Comparison of ENCODE assay signal across 12 cellular contexts in the genomic region with DNA sequence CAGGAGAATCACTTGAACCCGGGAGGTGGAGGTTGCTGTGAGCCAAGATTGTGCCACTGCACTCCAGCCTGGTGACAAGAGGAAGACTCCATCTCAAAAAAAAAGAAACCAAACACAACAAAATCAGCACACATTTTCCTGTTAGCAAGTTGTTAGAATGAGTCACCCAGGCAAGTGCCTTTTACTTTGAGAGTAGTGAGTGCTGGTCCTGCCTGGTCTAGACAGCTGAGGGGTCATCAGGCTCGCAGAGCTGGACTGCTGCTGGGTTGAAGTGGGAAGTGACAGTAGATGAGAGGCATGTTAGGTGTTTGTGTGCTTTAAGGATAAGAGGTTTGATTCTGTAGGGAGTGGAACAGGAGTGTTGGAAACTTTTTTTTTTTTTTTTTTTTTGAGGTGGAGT. TPM values are rescaled to one million over a fixed set of nuclear protein-coding genes. Genes with fewer than 3 reads are reported as not detected.
DNase-seq lines count a peak whose midpoint lies in the region; ATAC-seq and TF ChIP-seq lines count a peak whose summit lies in the region.
"Had no signal": no experiment of that assay in that cellular context is flagged by ENCODE, and none has a peak within 500 bp of the region (broad histone marks: within the 10 kb centered on the region; RNA-seq: fewer than 3 reads in every experiment).

No MANE protein-coding gene starts in this region.

- no peak overlapping the region for H2AFZ ChIP-seq in hepatocyte
- H2AFZ ChIP-seq: neural progenitor cell had no signal

- H3K4me1 Mint-ChIP-seq in activated T-helper 2 cell treated with anti-CD3 and anti-CD28 coated beads, Interferon-gamma antibody, Interleukin-2, Interleukin-4, amounts not matched to agents 10 μg/mL and 5 μg/mL and 100 μg/mL, durations not matched to agents 14 hours and 24 hours and 36 hours (ENCODE audit: low read depth): peaks cover 36% of the 10 kb centered on the region
- H3K4me1 Mint-ChIP-seq: neural progenitor cell had no signal

- H3K4me1 ChIP-seq in left ventricle myocardium inferior (peaks cover 38% of the 10 kb centered on the region), hepatocyte (ENCODE audit: insufficient read depth) (no peaks in the 10 kb centered on the region), upper lobe of right lung (no peaks in the 10 kb centered on the region), tibial nerve (no peaks in the 10 kb centered on the region)
- H3K4me1 ChIP-seq in effector memory CD4-positive, alpha-beta T cell (ENCODE audit: control insufficient read depth, insufficient read depth, low read length, poor library complexity, severe bottlenecking): no peaks in the 10 kb centered on the region
- H3K4me1 ChIP-seq: neural progenitor cell had no signal

- H3K36me3 ChIP-seq in left ventricle myocardium inferior (peaks cover 77% of the 10 kb centered on the region), hepatocyte (replicated peaks; ENCODE audit: insufficient read depth, low read depth) (no peaks in the 10 kb centered on the region), upper lobe of right lung (peaks cover 79% of the 10 kb centered on the region), tibial nerve (peaks cover 0 to 92% (median 0%) of the 10 kb centered on the region in 3 donors)
- peaks cover 49% of the 10 kb centered on the region for H3K36me3 ChIP-seq in effector memory CD4-positive, alpha-beta T cell (ENCODE audit: control insufficient read depth, insufficient read depth, low read length)

- H3K27ac ChIP-seq in left ventricle myocardium inferior (replicated peaks) (peak overlapping the region; percentile 61), hepatocyte (no peak overlapping the region), upper lobe of right lung (no peak overlapping the region), tibial nerve (no peak overlapping the region)
- H3K27ac ChIP-seq in effector memory CD4-positive, alpha-beta T cell (ENCODE audit: insufficient read depth, low read length, poor library complexity, severe bottlenecking): no peak overlapping the region
- H3K27ac ChIP-seq: cardiac muscle cell, KMS-11, neural progenitor cell had no signal

- H3K9me2 ChIP-seq in hepatocyte (replicated peaks; ENCODE audit: insufficient read depth): no peaks in the 10 kb centered on the region

- no peak for TF ChIP-seq EP300 in tibial nerve (IDR thresholded peaks at IDR 0.05)

- no peaks in the 10 kb centered on the region for H3K79me2 ChIP-seq in hepatocyte

- H3K4me3 Mint-ChIP-seq in activated T-helper 2 cell treated with anti-CD3 and anti-CD28 coated beads, Interferon-gamma antibody, Interleukin-2, Interleukin-4, amounts not matched to agents 10 μg/mL and 5 μg/mL and 100 μg/mL, durations not matched to agents 14 hours and 24 hours and 36 hours (ENCODE audit: low read depth): peak overlapping the region; percentile 71
- H3K4me3 Mint-ChIP-seq: neural progenitor cell had no signal

- H4K20me1 ChIP-seq in hepatocyte (ENCODE audit: insufficient read depth, poor library complexity, severe bottlenecking): no peaks in the 10 kb centered on the region

- peak overlapping the region; percentile 99 for H3K27ac Mint-ChIP-seq in activated T-helper 2 cell treated with anti-CD3 and anti-CD28 coated beads, Interferon-gamma antibody, Interleukin-2, Interleukin-4, amounts not matched to agents 10 μg/mL and 5 μg/mL and 100 μg/mL, durations not matched to agents 14 hours and 24 hours and 36 hours
- H3K27ac Mint-ChIP-seq: neural progenitor cell had no signal

- H3K27me3 ChIP-seq in left ventricle myocardium inferior (ENCODE audit: low read depth): no peaks in the 10 kb centered on the region
- no peaks in the 10 kb centered on the region for H3K27me3 ChIP-seq in hepatocyte
- no peaks in the 10 kb centered on the region for H3K27me3 ChIP-seq in upper lobe of right lung
- H3K27me3 ChIP-seq in tibial nerve: no peaks in the 10 kb centered on the region
- H3K27me3 ChIP-seq in effector memory CD4-positive, alpha-beta T cell (replicated peaks; ENCODE audit: control insufficient read depth, insufficient read depth, low read length, poor library complexity, severe bottlenecking): no peaks in the 10 kb centered on the region
- H3K27me3 ChIP-seq: cardiac muscle cell, neural progenitor cell had no signal

- 91% methylated on average over 2 of the region's 2 CpGs for WGBS in hepatocyte (ENCODE audit: low lambda C conversion rate, missing lambda C conversion rate)
- WGBS in tibial nerve, 2 donors: 89 to 94% methylated on average over 2 of the region's 2 CpGs

- TF ChIP-seq CTCF in left ventricle myocardium inferior (IDR thresholded peaks at IDR 0.05; ENCODE audit: borderline replicate concordance): no peak
- TF ChIP-seq CTCF in hepatocyte (IDR thresholded peaks at IDR 0.05; ENCODE audit: poor library complexity): no peak
- TF ChIP-seq CTCF in upper lobe of right lung (IDR thresholded peaks at IDR 0.05): no peak
- no peak for TF ChIP-seq CTCF in tibial nerve (IDR thresholded peaks at IDR 0.05)

- DNase-seq in left ventricle myocardium inferior: no peak
- DNase-seq in Right ventricle myocardium inferior (ENCODE audit: missing footprints): no peak
- peak; percentile 16 for DNase-seq in activated T-helper 2 cell treated with anti-CD3 and anti-CD28 coated beads, Interferon-gamma antibody, Interleukin-2, Interleukin-4, amounts not matched to agents 10 μg/mL and 5 μg/mL and 100 μg/mL, durations not matched to agents 14 hours and 24 hours and 36 hours (ENCODE audit: low spot score)
- DNase-seq in hepatocyte (ENCODE audit: low spot score): peak; percentile 9
- DNase-seq in upper lobe of right lung: peak; percentile 79
- no peak for DNase-seq in KBM-7
- DNase-seq in tibial nerve (ENCODE audit: low spot score in 2 of 2): no peak
- no peak for DNase-seq in effector memory CD4-positive, alpha-beta T cell
- DNase-seq: NCI-H2107 had no signal

- no peak for TF ChIP-seq POLR2A in tibial nerve (IDR thresholded peaks at IDR 0.05)

- no peak overlapping the region for H3K4me2 ChIP-seq in hepatocyte
- H3K4me2 ChIP-seq: KMS-11, neural progenitor cell had no signal

- no peaks in the 10 kb centered on the region for H3K9me3 ChIP-seq in left ventricle myocardium inferior (replicated peaks)
- no peaks in the 10 kb centered on the region for H3K9me3 ChIP-seq in hepatocyte (ENCODE audit: low read depth)
- no peaks in the 10 kb centered on the region for H3K9me3 ChIP-seq in upper lobe of right lung
- no peaks in the 10 kb centered on the region for H3K9me3 ChIP-seq in tibial nerve
- H3K9me3 ChIP-seq in effector memory CD4-positive, alpha-beta T cell (ENCODE audit: control insufficient read depth, low read length): no peaks in the 10 kb centered on the region

- H3K27me3 Mint-ChIP-seq in activated T-helper 2 cell treated with anti-CD3 and anti-CD28 coated beads, Interferon-gamma antibody, Interleukin-2, Interleukin-4, amounts not matched to agents 10 μg/mL and 5 μg/mL and 100 μg/mL, durations not matched to agents 14 hours and 24 hours and 36 hours (ENCODE audit: low read depth): no peaks in the 10 kb centered on the region

- intact Hi-C loops in left ventricle myocardium inferior (cut with micrococcal nuclease): no loop called here
- intact Hi-C loops in Right ventricle myocardium inferior (cut with DNase I): no loop called here
- intact Hi-C loops in activated T-helper 2 cell treated with anti-CD3 and anti-CD28 coated beads, Interferon-gamma antibody, Interleukin-2, Interleukin-4, amounts not matched to agents 10 μg/mL and 5 μg/mL and 100 μg/mL, durations not matched to agents 14 hours and 24 hours and 36 hours (cut with micrococcal nuclease): loop anchor here (5.0 kb wide), 1 partner anchor 149 kb away; a partner anchor contains a TSS
- intact Hi-C loops in upper lobe of right lung (cut with DNase I): no loop called here

- in situ Hi-C loops in KBM-7 (cut with MboI; ENCODE audit: low pct_unique_long_range_greater_than_20kb, low sequenced_read_pairs): no loop called here

- no peaks in the 10 kb centered on the region for H3K9me3 Mint-ChIP-seq in activated T-helper 2 cell treated with anti-CD3 and anti-CD28 coated beads, Interferon-gamma antibody, Interleukin-2, Interleukin-4, amounts not matched to agents 10 μg/mL and 5 μg/mL and 100 μg/mL, durations not matched to agents 14 hours and 24 hours and 36 hours
- H3K9me3 Mint-ChIP-seq: neural progenitor cell had no signal

- H3K4me3 ChIP-seq in left ventricle myocardium inferior (no peak overlapping the region), hepatocyte (no peak overlapping the region), upper lobe of right lung (no peak overlapping the region), tibial nerve (no peak overlapping the region)
- no peak overlapping the region for H3K4me3 ChIP-seq in effector memory CD4-positive, alpha-beta T cell (ENCODE audit: insufficient read depth, low read depth, low read length, poor library complexity, severe bottlenecking)
- H3K4me3 ChIP-seq: cardiac muscle cell, neural progenitor cell had no signal

- ATAC-seq in Right ventricle myocardium inferior (no peak), upper lobe of right lung (peak; percentile 95)

- peaks cover 83% of the 10 kb centered on the region for H3K36me3 Mint-ChIP-seq in activated T-helper 2 cell treated with anti-CD3 and anti-CD28 coated beads, Interferon-gamma antibody, Interleukin-2, Interleukin-4, amounts not matched to agents 10 μg/mL and 5 μg/mL and 100 μg/mL, durations not matched to agents 14 hours and 24 hours and 36 hours (ENCODE audit: low read depth)

RNA-seq across cellular contexts. Expression of a gene that starts 31.9 kb away (rescaled TPM):
- 56.7 TPM for total RNA-seq in left ventricle myocardium inferior
- total RNA-seq in Right ventricle myocardium inferior: 59.1 TPM
- total RNA-seq in activated T-helper 2 cell treated with anti-CD3 and anti-CD28 coated beads, Interferon-gamma antibody, Interleukin-2, Interleukin-4, amounts not matched to agents 10 μg/mL and 5 μg/mL and 100 μg/mL, durations not matched to agents 14 hours and 24 hours and 36 hours: 46.9 and 50.9 TPM in 2 replicates
- 63.9 and 71.6 TPM in 2 replicates for total RNA-seq in hepatocyte
- polyA plus RNA-seq in hepatocyte: 38.2 and 40.8 TPM in 2 replicates
- 34.5 TPM for total RNA-seq in upper lobe of right lung
- total RNA-seq in tibial nerve: 10 to 100 TPM; 21.8 to 38.2 (median 33.3) TPM

Comparison
In these comparisons a context has a peak if more than half of its experiments do, and no peak if none do; other contexts are left out.
1. DNase-seq: peak in activated T-helper 2 cell treated with anti-CD3 and anti-CD28 coated beads, Interferon-gamma antibody, Interleukin-2, Interleukin-4, amounts not matched to agents 10 μg/mL and 5 μg/mL and 100 μg/mL, durations not matched to agents 14 hours and 24 hours and 36 hours (single experiment), hepatocyte (single experiment) and upper lobe of right lung (single experiment); none in left ventricle myocardium inferior (single experiment), Right ventricle myocardium inferior (single experiment), KBM-7 (single experiment), tibial nerve (0 of 2) and effector memory CD4-positive, alpha-beta T cell (0 of 3).